ENCODE assay signal across 8 cellular contexts in genomic region chr13:50713849-50714248, GRCh38.
DNase-seq lines count a peak whose midpoint lies in the region; ATAC-seq lines count a peak whose summit lies in the region.

No MANE protein-coding gene starts in this region.

- no peaks in the 10 kb centered on the region for H3K36me3 Mint-ChIP-seq in dendritic cell treated with granulocyte-macrophage colony-stimulating factor and Interleukin-4, amounts not matched to agents 40 ng/mL and 50 ng/mL, for 4 days (ENCODE audit: low read depth)

- no peaks in the 10 kb centered on the region for H3K9me3 Mint-ChIP-seq in dendritic cell treated with granulocyte-macrophage colony-stimulating factor and Interleukin-4, amounts not matched to agents 40 ng/mL and 50 ng/mL, for 4 days

- ATAC-seq in GM21447 (IDR thresholded peaks at IDR 0.05; ENCODE audit: unreplicated experiment) (peak; percentile 83), HG02981 (IDR thresholded peaks at IDR 0.05; ENCODE audit: unreplicated experiment) (no peak), HG02870 (IDR thresholded peaks at IDR 0.05; ENCODE audit: unreplicated experiment) (no peak)

- H3K27ac Mint-ChIP-seq in dendritic cell treated with granulocyte-macrophage colony-stimulating factor and Interleukin-4, amounts not matched to agents 40 ng/mL and 50 ng/mL, for 4 days = peak overlapping the region; percentile 83

- intact Hi-C loops in dendritic cell treated with granulocyte-macrophage colony-stimulating factor and Interleukin-4, amounts not matched to agents 40 ng/mL and 50 ng/mL, for 4 days (cut with micrococcal nuclease) = loop anchor here (5.0 kb wide), 1 partner anchor 77 kb away; no protein-coding TSS in a partner anchor

- H3K27me3 Mint-ChIP-seq in dendritic cell treated with granulocyte-macrophage colony-stimulating factor and Interleukin-4, amounts not matched to agents 40 ng/mL and 50 ng/mL, for 4 days = no peaks in the 10 kb centered on the region

- H3K4me1 Mint-ChIP-seq in dendritic cell treated with granulocyte-macrophage colony-stimulating factor and Interleukin-4, amounts not matched to agents 40 ng/mL and 50 ng/mL, for 4 days (ENCODE audit: low read depth) = peaks cover 37% of the 10 kb centered on the region

- DNase-seq in EL (peak; percentile 76), NOMO-1 treated with dmso at 0.1 percent for 144 hours (lab: John Stamatoyannopoulos, UW; ENCODE audit: unreplicated experiment) (peak; percentile 92), smooth muscle cell of the brain vasculature (ENCODE audit: low read depth, low spot score) (peak; percentile 45), SK-N-DZ (ENCODE audit: low spot score) (no peak)

- H3K4me3 Mint-ChIP-seq in dendritic cell treated with granulocyte-macrophage colony-stimulating factor and Interleukin-4, amounts not matched to agents 40 ng/mL and 50 ng/mL, for 4 days = peak overlapping the region; percentile 44
